1 cellular context compared by ENCODE assay signal in the genomic region with DNA sequence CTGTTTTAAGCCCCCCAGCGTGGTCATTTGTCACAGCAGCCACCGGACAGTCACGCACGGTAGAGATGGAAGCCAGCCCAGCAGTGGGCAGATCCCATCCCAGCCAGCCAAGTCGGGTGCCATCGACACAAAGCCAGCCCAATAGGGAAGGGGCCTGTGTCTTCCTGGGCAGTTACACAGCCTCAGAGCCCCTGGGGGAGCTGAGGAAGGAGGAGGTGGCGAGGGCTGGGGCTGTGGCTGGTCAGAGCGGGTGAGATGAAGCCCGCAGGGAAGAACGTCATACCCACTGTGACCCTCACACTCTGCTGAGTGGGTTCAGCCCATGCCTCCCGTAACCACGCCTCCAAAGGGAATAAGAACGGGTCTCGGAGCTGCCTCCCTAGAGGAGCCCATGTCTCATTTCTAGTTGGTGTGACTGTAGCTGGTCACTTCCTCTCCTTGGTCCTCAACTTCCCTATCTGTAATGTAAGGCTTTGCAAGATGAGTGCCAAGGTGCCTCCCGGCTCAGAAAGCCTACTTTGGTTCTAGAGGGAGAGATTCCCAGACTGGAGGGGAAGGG.
TF ChIP-seq lines count a peak whose summit lies in the region.

No MANE protein-coding gene starts in this region.

TF ChIP-seq in HEK293, 187 proteins besides CTCF, POLR2A, EP300 and RAD21 (continued from another document):
- TF ChIP-seq, protein P1, sequence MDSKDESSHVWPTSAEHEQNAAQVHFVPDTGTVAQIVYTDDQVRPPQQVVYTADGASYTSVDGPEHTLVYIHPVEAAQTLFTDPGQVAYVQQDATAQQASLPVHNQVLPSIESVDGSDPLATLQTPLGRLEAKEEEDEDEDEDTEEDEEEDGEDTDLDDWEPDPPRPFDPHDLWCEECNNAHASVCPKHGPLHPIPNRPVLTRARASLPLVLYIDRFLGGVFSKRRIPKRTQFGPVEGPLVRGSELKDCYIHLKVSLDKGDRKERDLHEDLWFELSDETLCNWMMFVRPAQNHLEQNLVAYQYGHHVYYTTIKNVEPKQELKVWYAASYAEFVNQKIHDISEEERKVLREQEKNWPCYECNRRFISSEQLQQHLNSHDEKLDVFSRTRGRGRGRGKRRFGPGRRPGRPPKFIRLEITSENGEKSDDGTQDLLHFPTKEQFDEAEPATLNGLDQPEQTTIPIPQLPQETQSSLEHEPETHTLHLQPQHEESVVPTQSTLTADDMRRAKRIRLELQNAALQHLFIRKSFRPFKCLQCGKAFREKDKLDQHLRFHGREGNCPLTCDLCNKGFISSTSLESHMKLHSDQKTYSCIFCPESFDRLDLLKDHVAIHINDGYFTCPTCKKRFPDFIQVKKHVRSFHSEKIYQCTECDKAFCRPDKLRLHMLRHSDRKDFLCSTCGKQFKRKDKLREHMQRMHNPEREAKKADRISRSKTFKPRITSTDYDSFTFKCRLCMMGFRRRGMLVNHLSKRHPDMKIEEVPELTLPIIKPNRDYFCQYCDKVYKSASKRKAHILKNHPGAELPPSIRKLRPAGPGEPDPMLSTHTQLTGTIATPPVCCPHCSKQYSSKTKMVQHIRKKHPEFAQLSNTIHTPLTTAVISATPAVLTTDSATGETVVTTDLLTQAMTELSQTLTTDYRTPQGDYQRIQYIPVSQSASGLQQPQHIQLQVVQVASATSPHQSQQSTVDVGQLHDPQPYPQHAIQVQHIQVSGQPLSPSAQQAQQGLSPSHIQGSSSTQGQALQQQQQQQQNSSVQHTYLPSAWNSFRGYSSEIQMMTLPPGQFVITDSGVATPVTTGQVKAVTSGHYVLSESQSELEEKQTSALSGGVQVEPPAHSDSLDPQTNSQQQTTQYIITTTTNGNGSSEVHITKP (tag by site-specific recombination; IDR thresholded peaks at IDR 0.05): 0 out of 2 replicates have a peak, but pooled peaks have one; percentile 21
- TF ChIP-seq ZNF391 (tag by site-specific recombination; IDR thresholded peaks at IDR 0.05; ENCODE audit: borderline replicate concordance, low read depth): no peak
- TF ChIP-seq, protein P2, sequence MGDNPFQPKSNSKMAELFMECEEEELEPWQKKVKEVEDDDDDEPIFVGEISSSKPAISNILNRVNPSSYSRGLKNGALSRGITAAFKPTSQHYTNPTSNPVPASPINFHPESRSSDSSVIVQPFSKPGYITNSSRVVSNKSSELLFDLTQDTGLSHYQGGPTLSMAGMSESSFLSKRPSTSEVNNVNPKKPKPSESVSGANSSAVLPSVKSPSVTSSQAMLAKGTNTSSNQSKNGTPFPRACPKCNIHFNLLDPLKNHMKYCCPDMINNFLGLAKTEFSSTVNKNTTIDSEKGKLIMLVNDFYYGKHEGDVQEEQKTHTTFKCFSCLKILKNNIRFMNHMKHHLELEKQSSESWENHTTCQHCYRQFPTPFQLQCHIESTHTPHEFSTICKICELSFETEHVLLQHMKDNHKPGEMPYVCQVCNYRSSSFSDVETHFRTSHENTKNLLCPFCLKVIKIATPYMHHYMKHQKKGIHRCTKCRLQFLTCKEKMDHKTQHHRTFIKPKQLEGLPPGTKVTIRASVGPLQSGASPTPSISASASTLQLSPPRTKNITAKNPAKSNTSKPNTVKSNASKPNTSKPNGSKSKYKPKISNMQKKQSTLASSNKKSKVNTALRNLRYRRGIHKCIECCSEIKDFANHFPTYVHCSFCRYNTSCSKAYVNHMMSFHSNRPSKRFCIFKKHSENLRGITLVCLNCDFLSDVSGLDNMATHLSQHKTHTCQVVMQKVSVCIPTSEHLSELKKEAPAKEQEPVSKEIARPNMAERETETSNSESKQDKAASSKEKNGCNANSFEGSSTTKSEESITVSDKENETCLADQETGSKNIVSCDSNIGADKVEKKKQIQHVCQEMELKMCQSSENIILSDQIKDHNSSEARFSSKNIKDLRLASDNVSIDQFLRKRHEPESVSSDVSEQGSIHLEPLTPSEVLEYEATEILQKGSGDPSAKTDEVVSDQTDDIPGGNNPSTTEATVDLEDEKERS (tag by site-specific recombination; IDR thresholded peaks at IDR 0.05): no peak
